In genomic region chr20:17961600-17961965, GRCh38 we compare ENCODE assay signal across 9 cellular contexts. TPM values are rescaled to one million over a fixed set of nuclear protein-coding genes. Genes with fewer than 3 reads are reported as not detected.
DNase-seq lines count a peak whose midpoint lies in the region; ATAC-seq and TF ChIP-seq lines count a peak whose summit lies in the region.
"Had no signal": no experiment of that assay in that cellular context is flagged by ENCODE, and none has a peak within 500 bp of the region (broad histone marks: within the 10 kb centered on the region; RNA-seq: fewer than 3 reads in every experiment).

No MANE protein-coding gene starts in this region.

- no peak for DNase-seq in activated naive CD4-positive, alpha-beta T cell treated with anti-CD3 and anti-CD28 coated beads for 36 hours
- no peak for DNase-seq in activated naive CD4-positive, alpha-beta T cell treated with anti-CD3 and anti-CD28 coated beads, Interleukin-2, amount 50 U/mL, for 16 hours
- DNase-seq in activated T-helper 1 cell treated with anti-CD3 and anti-CD28 coated beads, Interleukin-12 subunit alpha, Interleukin-12 subunit beta, Interleukin-2, Interleukin-4 antibody, amounts not matched to agents 30 ng/mL and 10 ng/mL and 1 ng/mL, durations not matched to agents 14 hours and 24 hours and 36 hours (ENCODE audit: low spot score): no peak
- DNase-seq in right lobe of liver: no peak
- DNase-seq in tibial artery: no peak
- no peak for DNase-seq in stimulated activated CD4-positive, alpha-beta T cell treated with anti-CD3 and anti-CD28 coated beads, Interleukin-12 subunit alpha, Interleukin-12 subunit beta, amount 100 ng/mL, for 4 hours
- no peak for DNase-seq in NCI-H128 (lab: John Stamatoyannopoulos, UW; ENCODE audit: unreplicated experiment)
- DNase-seq: stimulated activated CD4-positive, alpha-beta T cell treated with anti-CD3 and anti-CD28 coated beads, Interleukin-4, amount 100 ng/mL, for 24 hours had no signal

- H3K9me3 ChIP-seq in right lobe of liver: no peaks in the 10 kb centered on the region
- no peaks in the 10 kb centered on the region for H3K9me3 ChIP-seq in tibial artery

- H3K27me3 ChIP-seq in right lobe of liver (no peaks in the 10 kb centered on the region), tibial artery (no peaks in the 10 kb centered on the region)

- H3K36me3 ChIP-seq in right lobe of liver (no peaks in the 10 kb centered on the region), tibial artery (peaks cover 0 to 3% (median 0%) of the 10 kb centered on the region in 3 donors)

- H3K36me3 Mint-ChIP-seq in activated naive CD4-positive, alpha-beta T cell treated with anti-CD3 and anti-CD28 coated beads for 36 hours (ENCODE audit: low read depth): peaks cover 72% of the 10 kb centered on the region
- peaks cover 55% of the 10 kb centered on the region for H3K36me3 Mint-ChIP-seq in activated T-helper 1 cell treated with anti-CD3 and anti-CD28 coated beads, Interleukin-12 subunit alpha, Interleukin-12 subunit beta, Interleukin-2, Interleukin-4 antibody, amounts not matched to agents 30 ng/mL and 10 ng/mL and 1 ng/mL, durations not matched to agents 14 hours and 24 hours and 36 hours (ENCODE audit: low read depth)

- CTCF ChIA-PET in activated naive CD4-positive, alpha-beta T cell treated with anti-CD3 and anti-CD28 coated beads for 36 hours (lab: Charles Lee): no interaction called here

- no peak overlapping the region for H3K4me3 Mint-ChIP-seq in activated naive CD4-positive, alpha-beta T cell treated with anti-CD3 and anti-CD28 coated beads for 36 hours
- H3K4me3 Mint-ChIP-seq in activated T-helper 1 cell treated with anti-CD3 and anti-CD28 coated beads, Interleukin-12 subunit alpha, Interleukin-12 subunit beta, Interleukin-2, Interleukin-4 antibody, amounts not matched to agents 30 ng/mL and 10 ng/mL and 1 ng/mL, durations not matched to agents 14 hours and 24 hours and 36 hours: peak overlapping the region; percentile 51

- peaks cover 81% of the 10 kb centered on the region for H3K4me1 Mint-ChIP-seq in activated naive CD4-positive, alpha-beta T cell treated with anti-CD3 and anti-CD28 coated beads for 36 hours (ENCODE audit: low read depth)
- peaks cover 77% of the 10 kb centered on the region for H3K4me1 Mint-ChIP-seq in activated T-helper 1 cell treated with anti-CD3 and anti-CD28 coated beads, Interleukin-12 subunit alpha, Interleukin-12 subunit beta, Interleukin-2, Interleukin-4 antibody, amounts not matched to agents 30 ng/mL and 10 ng/mL and 1 ng/mL, durations not matched to agents 14 hours and 24 hours and 36 hours (ENCODE audit: low read depth)

- intact Hi-C loops in activated naive CD4-positive, alpha-beta T cell treated with anti-CD3 and anti-CD28 coated beads for 36 hours (cut with micrococcal nuclease): no loop called here
- intact Hi-C loops in activated T-helper 1 cell treated with anti-CD3 and anti-CD28 coated beads, Interleukin-12 subunit alpha, Interleukin-12 subunit beta, Interleukin-2, Interleukin-4 antibody, amounts not matched to agents 30 ng/mL and 10 ng/mL and 1 ng/mL, durations not matched to agents 14 hours and 24 hours and 36 hours (cut with micrococcal nuclease): loop anchor here (1.0 to 10.0 kb wide), 2 partner anchors 8 to 427 kb away; partner anchors contain the start of genes BFSP1 and MGME1
- intact Hi-C loops in right lobe of liver (cut with DNase I): no loop called here
- intact Hi-C loops in tibial artery (cut with DNase I; ENCODE audit: low total_unique reads): no loop called here

- 14% methylated on average over 1 of the region's 1 CpG for WGBS in right lobe of liver (ENCODE audit: insufficient coverage, low coverage, low lambda C conversion rate, missing lambda C conversion rate)

- H3K9me3 Mint-ChIP-seq in activated naive CD4-positive, alpha-beta T cell treated with anti-CD3 and anti-CD28 coated beads for 36 hours: no peaks in the 10 kb centered on the region
- no peaks in the 10 kb centered on the region for H3K9me3 Mint-ChIP-seq in activated T-helper 1 cell treated with anti-CD3 and anti-CD28 coated beads, Interleukin-12 subunit alpha, Interleukin-12 subunit beta, Interleukin-2, Interleukin-4 antibody, amounts not matched to agents 30 ng/mL and 10 ng/mL and 1 ng/mL, durations not matched to agents 14 hours and 24 hours and 36 hours

- H3K27ac ChIP-seq in right lobe of liver (peak overlapping the region in 2 of 3 donors; percentile 36 to 45), tibial artery (peak overlapping the region; percentile 49 to 57)

- no peak for ATAC-seq in right lobe of liver
- no peak for ATAC-seq in HG03354 (IDR thresholded peaks at IDR 0.05; ENCODE audit: poor library complexity, severe bottlenecking, unreplicated experiment)

- H3K4me1 ChIP-seq in right lobe of liver: peaks cover 0 to 83% (median 29%) of the 10 kb centered on the region in 4 donors
- peaks cover 0 to 92% (median 44%) of the 10 kb centered on the region in 4 donors for H3K4me1 ChIP-seq in tibial artery

- peak overlapping the region; percentile 15 for H3K27ac Mint-ChIP-seq in activated naive CD4-positive, alpha-beta T cell treated with anti-CD3 and anti-CD28 coated beads for 36 hours
- peak overlapping the region; percentile 89 for H3K27ac Mint-ChIP-seq in activated T-helper 1 cell treated with anti-CD3 and anti-CD28 coated beads, Interleukin-12 subunit alpha, Interleukin-12 subunit beta, Interleukin-2, Interleukin-4 antibody, amounts not matched to agents 30 ng/mL and 10 ng/mL and 1 ng/mL, durations not matched to agents 14 hours and 24 hours and 36 hours

- no peak for TF ChIP-seq POLR2A in right lobe of liver (IDR thresholded peaks at IDR 0.05)

- H3K4me3 ChIP-seq in right lobe of liver: no peak overlapping the region
- no peak overlapping the region for H3K4me3 ChIP-seq in tibial artery

- TF ChIP-seq CTCF in right lobe of liver (IDR thresholded peaks at IDR 0.05) (no peak), tibial artery (IDR thresholded peaks at IDR 0.05) (no peak)

- no peaks in the 10 kb centered on the region for H3K27me3 Mint-ChIP-seq in activated naive CD4-positive, alpha-beta T cell treated with anti-CD3 and anti-CD28 coated beads for 36 hours (ENCODE audit: low read depth)
- H3K27me3 Mint-ChIP-seq in activated T-helper 1 cell treated with anti-CD3 and anti-CD28 coated beads, Interleukin-12 subunit alpha, Interleukin-12 subunit beta, Interleukin-2, Interleukin-4 antibody, amounts not matched to agents 30 ng/mL and 10 ng/mL and 1 ng/mL, durations not matched to agents 14 hours and 24 hours and 36 hours (ENCODE audit: insufficient read depth): no peaks in the 10 kb centered on the region

RNA-seq across cellular contexts. Expression of gene SNX5, which starts 7.0 kb away (rescaled TPM):
- 100 to 1,000 TPM; 228 to 237 TPM for total RNA-seq in activated naive CD4-positive, alpha-beta T cell treated with anti-CD3 and anti-CD28 coated beads for 36 hours
- 238 and 248 TPM in 2 replicates for total RNA-seq in activated T-helper 1 cell treated with anti-CD3 and anti-CD28 coated beads, Interleukin-12 subunit alpha, Interleukin-12 subunit beta, Interleukin-2, Interleukin-4 antibody, amounts not matched to agents 30 ng/mL and 10 ng/mL and 1 ng/mL, durations not matched to agents 14 hours and 24 hours and 36 hours
- 10 to 100 TPM; 32.6 to 74.5 (median 46.0) TPM for total RNA-seq in right lobe of liver

RNA-seq across cellular contexts. Expression of gene MGME1, which starts 7.2 kb away (rescaled TPM):
- 10 to 100 TPM; 28.7 to 30.6 TPM for total RNA-seq in activated naive CD4-positive, alpha-beta T cell treated with anti-CD3 and anti-CD28 coated beads for 36 hours
- total RNA-seq in activated T-helper 1 cell treated with anti-CD3 and anti-CD28 coated beads, Interleukin-12 subunit alpha, Interleukin-12 subunit beta, Interleukin-2, Interleukin-4 antibody, amounts not matched to agents 30 ng/mL and 10 ng/mL and 1 ng/mL, durations not matched to agents 14 hours and 24 hours and 36 hours: 32.1 and 33.6 TPM in 2 replicates
- total RNA-seq in right lobe of liver: 1 to 10 TPM; 6.0 to 8.4 (median 7.5) TPM
